In the genomic region with DNA sequence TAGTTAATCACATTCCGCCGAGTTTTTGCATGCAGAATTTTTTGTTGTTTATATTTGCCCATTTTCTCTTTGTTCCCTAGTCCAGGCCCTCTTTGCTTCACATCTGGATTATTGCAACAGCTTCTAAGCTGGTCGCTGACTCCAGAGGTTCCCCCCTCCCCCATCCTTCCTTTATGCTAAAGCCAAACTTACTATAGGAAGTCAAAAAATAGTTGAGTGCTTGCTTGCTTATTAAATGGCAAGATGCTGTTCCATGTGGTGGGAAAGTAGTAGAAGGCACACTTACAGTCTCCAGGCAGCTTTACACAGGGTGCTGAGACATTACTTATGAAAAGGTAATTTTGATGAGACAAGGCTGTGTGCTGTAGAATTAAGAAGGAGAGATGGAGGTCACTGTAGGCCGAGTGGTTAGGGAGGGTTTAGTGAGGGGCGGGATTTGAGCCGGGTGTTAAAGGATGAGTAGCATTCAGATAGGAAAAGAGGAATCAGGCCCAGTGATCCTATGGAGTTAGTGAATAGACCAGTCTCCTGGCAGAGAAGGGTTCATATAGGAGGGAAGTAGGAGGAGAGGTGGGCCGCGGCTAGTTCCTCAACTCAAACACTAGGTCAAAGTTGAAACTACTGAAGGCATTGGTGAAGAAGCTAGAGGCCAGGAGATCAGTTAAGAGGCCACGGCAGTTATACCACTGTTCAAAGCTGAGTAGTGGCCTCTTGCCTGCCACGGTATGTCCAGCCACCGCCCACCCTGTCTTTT, we compare ENCODE assay signal across 8 cellular contexts. TPM values are rescaled to one million over a fixed set of nuclear protein-coding genes. Genes with fewer than 3 reads are reported as not detected.
DNase-seq lines count a peak whose midpoint lies in the region; ATAC-seq and TF ChIP-seq lines count a peak whose summit lies in the region.

No MANE protein-coding gene starts in this region.

- no peaks in the 10 kb centered on the region for H3K9me3 Mint-ChIP-seq in type B pancreatic cell

- 0 out of 2 replicates have a peak, but pooled peaks cover 13% of the 10 kb centered on the region for H3K36me3 ChIP-seq in ACC112 (ENCODE audit: insufficient read depth, low read length)

- peak overlapping the region; percentile 96 for H3K4me3 Mint-ChIP-seq in type B pancreatic cell

- peak overlapping the region; percentile 79 for H3K4me3 ChIP-seq in ACC112 (ENCODE audit: low read depth, low read length)
- peak overlapping the region; percentile 72 for H3K4me3 ChIP-seq in Jurkat, Clone E6-1 (ENCODE audit: low read length)

- peaks cover 16% of the 10 kb centered on the region for H3K4me1 ChIP-seq in ACC112 (ENCODE audit: control insufficient read depth, insufficient read depth, low read length, unreplicated experiment)

- H3K4me1 Mint-ChIP-seq in type B pancreatic cell (ENCODE audit: unreplicated experiment) = peaks cover 18% of the 10 kb centered on the region

- H3K79me2 ChIP-seq in ACC112 (ENCODE audit: control insufficient read depth, insufficient read depth, low read length, unreplicated experiment) = peaks cover 54% of the 10 kb centered on the region

- H3K27ac ChIP-seq in ACC112 (ENCODE audit: low read depth, low read length) = 0 out of 2 replicates have a peak overlapping the region, but pooled peaks have one; percentile 0

- H2AFZ ChIP-seq in ACC112 (ENCODE audit: low read length, unreplicated experiment) = no peak overlapping the region

- peak overlapping the region; percentile 94 for H3K27ac Mint-ChIP-seq in type B pancreatic cell

- TF ChIP-seq CTCF in type B pancreatic cell (conservative IDR thresholded peaks at IDR 0.05) = no peak

- peaks cover 16% of the 10 kb centered on the region for H3K27me3 Mint-ChIP-seq in type B pancreatic cell

- H3K36me3 Mint-ChIP-seq in type B pancreatic cell = peaks cover 14% of the 10 kb centered on the region

- peaks cover 8% of the 10 kb centered on the region; the same call in 1 of the 2 replicates for H3K27me3 ChIP-seq in ACC112 (ENCODE audit: insufficient read depth, low read length)

- peak; percentile 39 for DNase-seq in Jurkat, Clone E6-1 (ENCODE audit: low read depth, low spot score)
- peak; percentile 29 for DNase-seq in amniotic epithelial cell (ENCODE audit: low read depth)
- DNase-seq in left colon = peak; percentile 32 to 44
- DNase-seq in type B pancreatic cell (ENCODE audit: extremely low spot score, unreplicated experiment) = no peak
- no peak for DNase-seq in HK-2 (ENCODE audit: unreplicated experiment)
- no peak for DNase-seq in NCI-H128 (lab: John Stamatoyannopoulos, UW; ENCODE audit: unreplicated experiment)

- intact Hi-C loops in left colon (cut with DNase I, micrococcal nuclease) = no loop called here

- ATAC-seq in left colon (peak; percentile 33), HG03025 (IDR thresholded peaks at IDR 0.05; ENCODE audit: low FRiP score, unreplicated experiment) (no peak)

RNA-seq across cellular contexts. Expression of gene ZBTB34, which starts 1.4 kb away (rescaled TPM):
- polyA plus RNA-seq in Jurkat, Clone E6-1 (2012; ENCODE audit: insufficient read depth, insufficient read length) = 4.9 TPM
- total RNA-seq in left colon (1 to 10 TPM; 6.6 to 9.4 TPM), type B pancreatic cell (ENCODE audit: low replicate concordance) (19.7 and 20.2 TPM in 2 replicates)

RNA-seq across cellular contexts. Expression of gene RALGPS1, which starts 52.7 kb away (rescaled TPM):
- 17.9 TPM for polyA plus RNA-seq in Jurkat, Clone E6-1 (2012; ENCODE audit: insufficient read depth, insufficient read length)
- 10 to 100 TPM; 32.7 to 46.5 TPM for total RNA-seq in left colon
- total RNA-seq in type B pancreatic cell (ENCODE audit: low replicate concordance) = 16.7 and 30.0 TPM in 2 replicates

RNA-seq across cellular contexts. Expression of gene ZBTB43, which starts 57.0 kb away (rescaled TPM):
- 6.3 TPM for polyA plus RNA-seq in Jurkat, Clone E6-1 (2012; ENCODE audit: insufficient read depth, insufficient read length)
- total RNA-seq in left colon (10 to 100 TPM; 15.5 to 17.3 TPM), type B pancreatic cell (ENCODE audit: low replicate concordance) (16.7 and 19.5 TPM in 2 replicates)

Comparison
In these comparisons a context has a peak if more than half of its experiments do, and no peak if none do; other contexts are left out.
1. DNase-seq: peak in Jurkat, Clone E6-1 (single experiment), amniotic epithelial cell (single experiment) and left colon (2 of 2); none in type B pancreatic cell (single experiment), HK-2 (single experiment) and NCI-H128 (single experiment).